ENCODE assay signal across 13 cellular contexts in genomic region chr6:125529061-125529460, GRCh38.
DNase-seq lines count a peak whose midpoint lies in the region; ATAC-seq and TF ChIP-seq lines count a peak whose summit lies in the region.
"Had no signal": no experiment of that assay in that cellular context is flagged by ENCODE, and none has a peak within 500 bp of the region (broad histone marks: within the 10 kb centered on the region; RNA-seq: fewer than 3 reads in every experiment).

No MANE protein-coding gene starts in this region.

- H3K9me3 Mint-ChIP-seq in WTC11: no peaks in the 10 kb centered on the region
- peaks cover 4% of the 10 kb centered on the region for H3K9me3 Mint-ChIP-seq in neural crest cell

- H3K4me1 ChIP-seq in BLaER1: peaks cover 14% of the 10 kb centered on the region
- H3K4me1 ChIP-seq in iPS-20b (ENCODE audit: insufficient read depth, low read length): peaks cover 20% of the 10 kb centered on the region; the same call in 1 of the 2 replicates
- H3K4me1 ChIP-seq: Caco-2 had no signal

- H3K27me3 ChIP-seq in BLaER1 (no peaks in the 10 kb centered on the region), iPS-20b (ENCODE audit: insufficient read depth, low read length) (no peaks in the 10 kb centered on the region; the same call in 1 of the 2 replicates)

- H3K36me3 Mint-ChIP-seq in WTC11 (no peaks in the 10 kb centered on the region), neural crest cell (ENCODE audit: low read depth) (no peaks in the 10 kb centered on the region)

- peak; percentile 35 for ATAC-seq in WTC11

- POLR2A ChIA-PET in WTC11 (lab: Charles Lee): no interaction called here

- CTCF ChIA-PET in WTC11 (lab: Charles Lee): no interaction called here

- H3K4me1 Mint-ChIP-seq in WTC11: peaks cover 48% of the 10 kb centered on the region
- H3K4me1 Mint-ChIP-seq in neural crest cell: peaks cover 56% of the 10 kb centered on the region

- TF ChIP-seq CTCF in WTC11 (IDR thresholded peaks at IDR 0.05): no peak
- TF ChIP-seq CTCF in neural crest cell (conservative IDR thresholded peaks at IDR 0.05): no peak

- H3K9ac ChIP-seq in BLaER1 (no peak overlapping the region), iPS-20b (ENCODE audit: low read depth, low read length) (peak overlapping the region; percentile 31; the same call in 1 of the 2 replicates)

- H3K4me2 ChIP-seq in BLaER1: peak overlapping the region; percentile 75

- H3K4me3 ChIP-seq in BLaER1: no peak overlapping the region
- H3K4me3 ChIP-seq in iPS-20b (ENCODE audit: low read length): peak overlapping the region; percentile 9; the same call in 1 of the 2 replicates

- H3K27ac ChIP-seq in BLaER1 (no peak overlapping the region), iPS-20b (ENCODE audit: low read length) (peak overlapping the region; percentile 2), substantia nigra (ENCODE audit: low read depth, low read length, poor library complexity, severe bottlenecking) (no peak overlapping the region)
- H3K27ac ChIP-seq: C4-2B had no signal

- H3K36me3 ChIP-seq in BLaER1 (no peaks in the 10 kb centered on the region), iPS-20b (ENCODE audit: insufficient read depth, low read depth, low read length) (no peaks in the 10 kb centered on the region)

- H3K27ac Mint-ChIP-seq in WTC11: peak overlapping the region; percentile 84
- peak overlapping the region; percentile 81 for H3K27ac Mint-ChIP-seq in neural crest cell (ENCODE audit: unreplicated experiment)

- H4K20me1 ChIP-seq in BLaER1: no peaks in the 10 kb centered on the region

- no peaks in the 10 kb centered on the region for H3K27me3 Mint-ChIP-seq in WTC11 (ENCODE audit: low read depth)
- peaks cover 39% of the 10 kb centered on the region for H3K27me3 Mint-ChIP-seq in neural crest cell (ENCODE audit: low read depth)

- DNase-seq in WTC11 (ENCODE audit: low spot score) (no peak), neural crest cell (ENCODE audit: low read depth, low spot score) (no peak), substantia nigra (lab: John Stamatoyannopoulos, UW) (no peak), occipital lobe (lab: John Stamatoyannopoulos, UW) (no peak), NCI-H1930 (lab: John Stamatoyannopoulos, UW) (no peak), anterior cingulate cortex (lab: John Stamatoyannopoulos, UW) (no peak)
- DNase-seq: Caco-2, KBM-7, NCI-H2107, NCI-H345 had no signal

- H3K9me3 ChIP-seq in BLaER1 (no peaks in the 10 kb centered on the region), iPS-20b (ENCODE audit: insufficient read depth, low read depth, low read length) (no peaks in the 10 kb centered on the region)
- H3K9me3 ChIP-seq: Caco-2 had no signal

- H3K4me3 Mint-ChIP-seq in WTC11 (peak overlapping the region; percentile 41), neural crest cell (peak overlapping the region; percentile 79)

TF ChIP-seq in WTC11, 78 proteins besides CTCF, POLR2A, EP300 and RAD21:
- TF ChIP-seq USF2 (CRISPR knock-in tag; IDR thresholded peaks at IDR 0.05) (peak; percentile 61), USF1 (CRISPR knock-in tag; IDR thresholded peaks at IDR 0.05) (peak; percentile 35; the same call in 1 of the 2 replicates)
- TF ChIP-seq, protein P1, sequence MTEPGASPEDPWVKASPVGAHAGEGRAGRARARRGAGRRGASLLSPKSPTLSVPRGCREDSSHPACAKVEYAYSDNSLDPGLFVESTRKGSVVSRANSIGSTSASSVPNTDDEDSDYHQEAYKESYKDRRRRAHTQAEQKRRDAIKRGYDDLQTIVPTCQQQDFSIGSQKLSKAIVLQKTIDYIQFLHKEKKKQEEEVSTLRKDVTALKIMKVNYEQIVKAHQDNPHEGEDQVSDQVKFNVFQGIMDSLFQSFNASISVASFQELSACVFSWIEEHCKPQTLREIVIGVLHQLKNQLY (CRISPR knock-in tag; IDR thresholded peaks at IDR 0.05): no peak
TF ChIP-seq in WTC11: peak in this region for 2.
